Comparison of ENCODE assay signal across 2 cellular contexts in the genomic region with DNA sequence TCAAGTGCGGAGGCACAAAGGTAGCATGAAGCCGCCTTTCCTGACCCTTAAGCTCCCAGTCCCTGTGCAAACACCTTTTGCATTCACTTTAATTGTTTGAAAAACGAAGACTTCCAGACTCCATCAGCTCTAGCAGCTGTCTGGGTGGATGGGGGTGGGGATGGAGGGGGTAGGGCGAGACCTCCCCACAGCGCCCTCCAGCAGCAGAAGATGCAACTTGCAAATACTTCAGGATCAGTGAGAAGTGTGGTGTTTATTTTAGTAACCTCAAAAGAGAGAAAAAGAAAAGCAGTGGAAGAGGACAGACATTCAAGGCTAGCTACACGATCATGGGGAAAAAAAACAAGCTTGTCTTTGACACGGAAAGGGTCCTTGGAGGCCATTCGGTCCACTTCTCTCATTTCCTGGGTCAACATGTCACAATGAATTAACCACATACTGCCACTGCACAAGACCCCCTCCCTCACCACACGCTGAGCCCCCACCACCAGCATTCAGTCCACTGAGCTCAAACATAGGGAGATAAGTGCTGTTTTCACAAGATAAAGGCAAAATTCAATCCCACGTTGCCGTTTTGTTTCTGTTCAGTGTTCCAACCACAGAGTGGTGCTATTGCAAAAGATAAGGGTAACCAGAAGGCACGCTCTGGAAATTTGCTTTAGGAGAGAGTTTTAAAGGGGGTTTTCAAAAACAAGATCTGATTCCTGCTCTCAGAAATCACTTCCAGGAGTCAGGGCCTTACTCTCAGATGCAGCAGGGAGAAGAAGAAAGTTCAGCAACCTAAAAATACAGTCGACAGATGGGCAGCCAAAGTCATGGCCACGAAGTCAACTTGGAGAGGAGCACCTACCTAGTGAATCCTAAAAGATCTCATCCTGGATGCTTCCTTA.
TF ChIP-seq lines count a peak whose summit lies in the region.

No MANE protein-coding gene starts in this region.

TF ChIP-seq in K562, 482 proteins besides CTCF, POLR2A, EP300 and RAD21:
- TF ChIP-seq CBFA2T3 (IDR thresholded peaks at IDR 0.05) = 0 out of 2 replicates have a peak, but pooled peaks have one; percentile 14
- no peak for TF ChIP-seq SMARCC2 (IDR thresholded peaks at IDR 0.05; ENCODE audit: low read depth)

TF ChIP-seq in liver, 16 proteins besides CTCF, POLR2A, EP300 and RAD21:
- no peak for TF ChIP-seq YY1 (IDR thresholded peaks at IDR 0.05)
- TF ChIP-seq HNF4G (IDR thresholded peaks at IDR 0.05) = no peak
- TF ChIP-seq, protein P1, sequence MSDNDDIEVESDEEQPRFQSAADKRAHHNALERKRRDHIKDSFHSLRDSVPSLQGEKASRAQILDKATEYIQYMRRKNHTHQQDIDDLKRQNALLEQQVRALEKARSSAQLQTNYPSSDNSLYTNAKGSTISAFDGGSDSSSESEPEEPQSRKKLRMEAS (IDR thresholded peaks at IDR 0.05) = no peak
- TF ChIP-seq GABPA (IDR thresholded peaks at IDR 0.05 in 1 of 2, conservative IDR thresholded peaks at IDR 0.05 in 1 of 2) = no peak
- TF ChIP-seq JUND (IDR thresholded peaks at IDR 0.05) = no peak
- no peak for TF ChIP-seq NR2F2 (IDR thresholded peaks at IDR 0.05)
- TF ChIP-seq FOXA1 (IDR thresholded peaks at IDR 0.05) = no peak
- no peak for TF ChIP-seq EGR1 (IDR thresholded peaks at IDR 0.05; ENCODE audit: low read depth in 2 of 2)
- TF ChIP-seq, protein P2, sequence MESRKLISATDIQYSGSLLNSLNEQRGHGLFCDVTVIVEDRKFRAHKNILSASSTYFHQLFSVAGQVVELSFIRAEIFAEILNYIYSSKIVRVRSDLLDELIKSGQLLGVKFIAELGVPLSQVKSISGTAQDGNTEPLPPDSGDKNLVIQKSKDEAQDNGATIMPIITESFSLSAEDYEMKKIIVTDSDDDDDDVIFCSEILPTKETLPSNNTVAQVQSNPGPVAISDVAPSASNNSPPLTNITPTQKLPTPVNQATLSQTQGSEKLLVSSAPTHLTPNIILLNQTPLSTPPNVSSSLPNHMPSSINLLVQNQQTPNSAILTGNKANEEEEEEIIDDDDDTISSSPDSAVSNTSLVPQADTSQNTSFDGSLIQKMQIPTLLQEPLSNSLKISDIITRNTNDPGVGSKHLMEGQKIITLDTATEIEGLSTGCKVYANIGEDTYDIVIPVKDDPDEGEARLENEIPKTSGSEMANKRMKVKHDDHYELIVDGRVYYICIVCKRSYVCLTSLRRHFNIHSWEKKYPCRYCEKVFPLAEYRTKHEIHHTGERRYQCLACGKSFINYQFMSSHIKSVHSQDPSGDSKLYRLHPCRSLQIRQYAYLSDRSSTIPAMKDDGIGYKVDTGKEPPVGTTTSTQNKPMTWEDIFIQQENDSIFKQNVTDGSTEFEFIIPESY (IDR thresholded peaks at IDR 0.05) = no peak
- TF ChIP-seq FOXA2 (IDR thresholded peaks at IDR 0.05) = no peak
- TF ChIP-seq HNF4A (conservative IDR thresholded peaks at IDR 0.05) = no peak
- TF ChIP-seq, protein P3, sequence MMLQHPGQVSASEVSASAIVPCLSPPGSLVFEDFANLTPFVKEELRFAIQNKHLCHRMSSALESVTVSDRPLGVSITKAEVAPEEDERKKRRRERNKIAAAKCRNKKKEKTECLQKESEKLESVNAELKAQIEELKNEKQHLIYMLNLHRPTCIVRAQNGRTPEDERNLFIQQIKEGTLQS (IDR thresholded peaks at IDR 0.05) = no peak
- TF ChIP-seq, protein P4, sequence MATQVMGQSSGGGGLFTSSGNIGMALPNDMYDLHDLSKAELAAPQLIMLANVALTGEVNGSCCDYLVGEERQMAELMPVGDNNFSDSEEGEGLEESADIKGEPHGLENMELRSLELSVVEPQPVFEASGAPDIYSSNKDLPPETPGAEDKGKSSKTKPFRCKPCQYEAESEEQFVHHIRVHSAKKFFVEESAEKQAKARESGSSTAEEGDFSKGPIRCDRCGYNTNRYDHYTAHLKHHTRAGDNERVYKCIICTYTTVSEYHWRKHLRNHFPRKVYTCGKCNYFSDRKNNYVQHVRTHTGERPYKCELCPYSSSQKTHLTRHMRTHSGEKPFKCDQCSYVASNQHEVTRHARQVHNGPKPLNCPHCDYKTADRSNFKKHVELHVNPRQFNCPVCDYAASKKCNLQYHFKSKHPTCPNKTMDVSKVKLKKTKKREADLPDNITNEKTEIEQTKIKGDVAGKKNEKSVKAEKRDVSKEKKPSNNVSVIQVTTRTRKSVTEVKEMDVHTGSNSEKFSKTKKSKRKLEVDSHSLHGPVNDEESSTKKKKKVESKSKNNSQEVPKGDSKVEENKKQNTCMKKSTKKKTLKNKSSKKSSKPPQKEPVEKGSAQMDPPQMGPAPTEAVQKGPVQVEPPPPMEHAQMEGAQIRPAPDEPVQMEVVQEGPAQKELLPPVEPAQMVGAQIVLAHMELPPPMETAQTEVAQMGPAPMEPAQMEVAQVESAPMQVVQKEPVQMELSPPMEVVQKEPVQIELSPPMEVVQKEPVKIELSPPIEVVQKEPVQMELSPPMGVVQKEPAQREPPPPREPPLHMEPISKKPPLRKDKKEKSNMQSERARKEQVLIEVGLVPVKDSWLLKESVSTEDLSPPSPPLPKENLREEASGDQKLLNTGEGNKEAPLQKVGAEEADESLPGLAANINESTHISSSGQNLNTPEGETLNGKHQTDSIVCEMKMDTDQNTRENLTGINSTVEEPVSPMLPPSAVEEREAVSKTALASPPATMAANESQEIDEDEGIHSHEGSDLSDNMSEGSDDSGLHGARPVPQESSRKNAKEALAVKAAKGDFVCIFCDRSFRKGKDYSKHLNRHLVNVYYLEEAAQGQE (IDR thresholded peaks at IDR 0.05) = no peak
TF ChIP-seq in liver: peak in this region for 0.
